ENCODE assay signal across 17 cellular contexts in genomic region chr16:11080999-11081630, GRCh38.
A peak's percentile ranks its signal among the peaks of the same experiment; 100 is the strongest.
DNase-seq lines count a peak whose midpoint lies in the region; ATAC-seq and TF ChIP-seq lines count a peak whose summit lies in the region.
"Had no signal": no experiment of that assay in that cellular context is flagged by ENCODE, and none has a peak within 500 bp of the region (broad histone marks: within the 10 kb centered on the region; RNA-seq: fewer than 3 reads in every experiment).

No MANE protein-coding gene starts in this region.

- intact Hi-C loops in activated CD8-positive, alpha-beta T cell treated with anti-CD3 and anti-CD28 coated beads for 36 hours (cut with micrococcal nuclease) = loop anchor here (2.0 kb wide), 1 partner anchor 56 kb away; no protein-coding TSS in a partner anchor

- H3K4me3 ChIP-seq in DND-41 (ENCODE audit: low read depth in 1 of 2, low read length in 2 of 2) (no peak overlapping the region), skeletal muscle satellite cell (ENCODE audit: low read length) (no peak overlapping the region)
- H3K4me3 ChIP-seq: cardiac muscle cell, pancreas, SJCRH30 had no signal

- CTCF ChIA-PET in activated CD8-positive, alpha-beta T cell treated with anti-CD3 and anti-CD28 coated beads, Interleukin-2, amount 10 ng/mL, durations not matched to agents 7 days and 5 days (lab: Charles Lee) = interaction anchor here (0.8 to 1.5 kb wide), 4 partner anchors 11 to 117 kb away, joined by 3 to 4 read pairs (median 4); no protein-coding TSS in a partner anchor
- CTCF ChIA-PET in activated CD8-positive, alpha-beta T cell treated with anti-CD3 and anti-CD28 coated beads for 36 hours (lab: Charles Lee) = no interaction called here

- H2AFZ ChIP-seq in DND-41 (ENCODE audit: low read depth, low read length) = no peak overlapping the region

- POLR2A ChIA-PET in activated CD8-positive, alpha-beta T cell treated with anti-CD3 and anti-CD28 coated beads, Interleukin-2, amount 10 ng/mL, durations not matched to agents 7 days and 5 days (lab: Charles Lee) = no interaction called here
- POLR2A ChIA-PET in activated CD8-positive, alpha-beta T cell treated with anti-CD3 and anti-CD28 coated beads for 36 hours (lab: Charles Lee) = interaction anchor here (1.3 to 2.6 kb wide), 3 partner anchors 13 to 171 kb away, joined by 3 to 18 read pairs (median 4); no protein-coding TSS in a partner anchor

- no peaks in the 10 kb centered on the region for H3K27me3 Mint-ChIP-seq in activated CD8-positive, alpha-beta T cell treated with anti-CD3 and anti-CD28 coated beads, Interleukin-2, amount 10 ng/mL, durations not matched to agents 7 days and 5 days (ENCODE audit: low read depth)
- H3K27me3 Mint-ChIP-seq in activated CD8-positive, alpha-beta T cell treated with anti-CD3 and anti-CD28 coated beads for 36 hours = no peaks in the 10 kb centered on the region
- peaks cover 7% of the 10 kb centered on the region for H3K27me3 Mint-ChIP-seq in endothelial cell (ENCODE audit: unreplicated experiment)

- no peak for ATAC-seq in activated CD8-positive, alpha-beta T cell treated with anti-CD3 and anti-CD28 coated beads, Interleukin-2, amount 10 ng/mL, durations not matched to agents 7 days and 5 days
- no peak for ATAC-seq in activated CD8-positive, alpha-beta T cell treated with anti-CD3 and anti-CD28 coated beads for 36 hours
- ATAC-seq in DND-41 (ENCODE audit: insufficient read depth, low read depth) = no peak
- ATAC-seq in GM18502 (IDR thresholded peaks at IDR 0.05; ENCODE audit: poor library complexity, unreplicated experiment) = no peak
- ATAC-seq in HG03521 (IDR thresholded peaks at IDR 0.05; ENCODE audit: unreplicated experiment) = no peak
- ATAC-seq: left cardiac atrium, pancreas had no signal

- TF ChIP-seq CTCF in activated CD8-positive, alpha-beta T cell treated with anti-CD3 and anti-CD28 coated beads for 36 hours (IDR thresholded peaks at IDR 0.05) = no peak
- no peak for TF ChIP-seq CTCF in DND-41 (IDR thresholded peaks at IDR 0.05; ENCODE audit: borderline replicate concordance, extremely low read depth, low read length, poor library complexity, severe bottlenecking)
- TF ChIP-seq CTCF in endothelial cell (IDR thresholded peaks at IDR 0.05; ENCODE audit: unreplicated experiment) = no peak

- H3K36me3 ChIP-seq in DND-41 (ENCODE audit: insufficient read depth, low read length) = peaks cover 30% of the 10 kb centered on the region
- peaks cover 5% of the 10 kb centered on the region for H3K36me3 ChIP-seq in skeletal muscle satellite cell (ENCODE audit: insufficient read depth, low read length)
- H3K36me3 ChIP-seq: cardiac muscle cell, pancreas, SJCRH30 had no signal

- H4K20me1 ChIP-seq in DND-41 (ENCODE audit: insufficient read depth, low read length) = no peaks in the 10 kb centered on the region

- no peaks in the 10 kb centered on the region for H3K9me3 Mint-ChIP-seq in activated CD8-positive, alpha-beta T cell treated with anti-CD3 and anti-CD28 coated beads, Interleukin-2, amount 10 ng/mL, durations not matched to agents 7 days and 5 days (ENCODE audit: insufficient read depth)
- H3K9me3 Mint-ChIP-seq in activated CD8-positive, alpha-beta T cell treated with anti-CD3 and anti-CD28 coated beads for 36 hours = no peaks in the 10 kb centered on the region
- no peaks in the 10 kb centered on the region for H3K9me3 Mint-ChIP-seq in endothelial cell (ENCODE audit: unreplicated experiment)
- H3K9me3 Mint-ChIP-seq: endodermal cell had no signal

- H3K4me1 ChIP-seq in DND-41 (ENCODE audit: insufficient read depth, low read length) (peaks cover 46% of the 10 kb centered on the region), skeletal muscle satellite cell (ENCODE audit: control insufficient read depth, insufficient read depth, low read length) (peaks cover 83% of the 10 kb centered on the region)

- H3K36me3 Mint-ChIP-seq in activated CD8-positive, alpha-beta T cell treated with anti-CD3 and anti-CD28 coated beads, Interleukin-2, amount 10 ng/mL, durations not matched to agents 7 days and 5 days (ENCODE audit: low read depth) = peaks cover 67% of the 10 kb centered on the region
- peaks cover 29% of the 10 kb centered on the region for H3K36me3 Mint-ChIP-seq in activated CD8-positive, alpha-beta T cell treated with anti-CD3 and anti-CD28 coated beads for 36 hours (ENCODE audit: low read depth)
- peaks cover 30% of the 10 kb centered on the region for H3K36me3 Mint-ChIP-seq in endothelial cell (ENCODE audit: low read depth, unreplicated experiment)

- H3K9ac ChIP-seq in DND-41 (ENCODE audit: low read depth, low read length) = no peak overlapping the region
- H3K9ac ChIP-seq in skeletal muscle satellite cell (ENCODE audit: low read depth, low read length) = peak overlapping the region; percentile 69

- no peaks in the 10 kb centered on the region for H3K9me3 ChIP-seq in DND-41 (ENCODE audit: insufficient read depth, low read length, severe bottlenecking)
- no peaks in the 10 kb centered on the region for H3K9me3 ChIP-seq in skeletal muscle satellite cell (replicated peaks; ENCODE audit: low read length)
- H3K9me3 ChIP-seq: pancreas, SJCRH30 had no signal

- H3K4me3 Mint-ChIP-seq in activated CD8-positive, alpha-beta T cell treated with anti-CD3 and anti-CD28 coated beads, Interleukin-2, amount 10 ng/mL, durations not matched to agents 7 days and 5 days = no peak overlapping the region
- H3K4me3 Mint-ChIP-seq in activated CD8-positive, alpha-beta T cell treated with anti-CD3 and anti-CD28 coated beads for 36 hours = no peak overlapping the region
- peak overlapping the region; percentile 9 for H3K4me3 Mint-ChIP-seq in endothelial cell (ENCODE audit: unreplicated experiment)
- H3K4me3 Mint-ChIP-seq: endodermal cell had no signal

- H3K4me1 Mint-ChIP-seq in activated CD8-positive, alpha-beta T cell treated with anti-CD3 and anti-CD28 coated beads, Interleukin-2, amount 10 ng/mL, durations not matched to agents 7 days and 5 days (ENCODE audit: low read depth) = peaks cover 93% of the 10 kb centered on the region
- peaks cover 77% of the 10 kb centered on the region for H3K4me1 Mint-ChIP-seq in activated CD8-positive, alpha-beta T cell treated with anti-CD3 and anti-CD28 coated beads for 36 hours (ENCODE audit: low read depth)
- H3K4me1 Mint-ChIP-seq in endothelial cell (ENCODE audit: unreplicated experiment) = peaks cover 3% of the 10 kb centered on the region

- H3K4me2 ChIP-seq in DND-41 (ENCODE audit: insufficient read depth, low read length) = no peak overlapping the region
- H3K4me2 ChIP-seq in skeletal muscle satellite cell (ENCODE audit: low read length) = no peak overlapping the region

- H3K27me3 ChIP-seq in DND-41 (ENCODE audit: insufficient read depth, low read length, poor library complexity) = no peaks in the 10 kb centered on the region
- no peaks in the 10 kb centered on the region for H3K27me3 ChIP-seq in skeletal muscle satellite cell (ENCODE audit: control insufficient read depth, insufficient read depth, low read length)
- H3K27me3 ChIP-seq: cardiac muscle cell, pancreas, SJCRH30 had no signal

- no peak for DNase-seq in activated CD8-positive, alpha-beta T cell treated with anti-CD3 and anti-CD28 coated beads, Interleukin-2, amount 10 ng/mL, durations not matched to agents 7 days and 5 days
- no peak for DNase-seq in activated CD8-positive, alpha-beta T cell treated with anti-CD3 and anti-CD28 coated beads for 36 hours
- DNase-seq in DND-41 (no peak), endothelial cell (ENCODE audit: low spot score) (no peak), ecto neural progenitor cell (ENCODE audit: low spot score) (no peak)
- DNase-seq: endodermal cell; left cardiac atrium; NCI-H2081; NCI-H524 treated with DMSO at 0.1 percent for 48 hours; SJCRH30; stimulated activated naive CD4-positive, alpha-beta T cell treated with Interleukin-2 at 50 U/mL for 16 hours; T1000 had no signal

- peak overlapping the region; percentile 44 for H3K27ac Mint-ChIP-seq in activated CD8-positive, alpha-beta T cell treated with anti-CD3 and anti-CD28 coated beads, Interleukin-2, amount 10 ng/mL, durations not matched to agents 7 days and 5 days
- no peak overlapping the region for H3K27ac Mint-ChIP-seq in activated CD8-positive, alpha-beta T cell treated with anti-CD3 and anti-CD28 coated beads for 36 hours
- H3K27ac Mint-ChIP-seq in endothelial cell (ENCODE audit: unreplicated experiment) = peak overlapping the region; percentile 23
- H3K27ac Mint-ChIP-seq: endodermal cell had no signal

- H3K27ac ChIP-seq in DND-41 (ENCODE audit: low read length) = peak overlapping the region; percentile 58
- H3K27ac ChIP-seq: cardiac muscle cell, SJCRH30 had no signal

- H3K79me2 ChIP-seq in DND-41 (ENCODE audit: insufficient read depth, low read length) = peaks cover 5% of the 10 kb centered on the region
